8 cellular contexts compared by ENCODE assay signal in the genomic region with DNA sequence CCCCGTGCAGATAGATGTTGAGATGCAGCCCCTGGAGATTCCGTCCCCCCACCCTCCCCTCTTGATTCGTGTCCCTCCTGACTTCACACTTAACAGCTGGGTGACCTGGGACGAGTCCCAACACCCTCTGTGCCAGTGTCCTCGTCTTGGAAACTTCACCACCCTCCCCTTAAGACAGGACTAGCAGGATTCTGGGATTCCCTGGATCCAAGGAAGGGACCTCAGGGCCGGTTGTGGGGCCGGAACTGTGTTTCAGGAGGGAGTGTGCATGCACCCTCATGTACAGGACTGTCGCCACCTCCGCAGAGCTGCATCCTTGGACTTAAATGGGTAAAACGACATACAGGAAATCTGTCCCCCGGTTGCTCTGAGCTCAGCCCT. TPM values are rescaled to one million over a fixed set of nuclear protein-coding genes. Genes with fewer than 3 reads are reported as not detected.
DNase-seq lines count a peak whose midpoint lies in the region; ATAC-seq and TF ChIP-seq lines count a peak whose summit lies in the region.

No MANE protein-coding gene starts in this region.

- peak overlapping the region; percentile 80 for H3K4me3 ChIP-seq in CD8-positive, alpha-beta T cell (ENCODE audit: low read depth, low read length)
- peak overlapping the region; percentile 91 to 97 for H3K4me3 ChIP-seq in ascending aorta

- H3K27me3 ChIP-seq in CD8-positive, alpha-beta T cell (ENCODE audit: insufficient read depth, low read length), result no peaks in the 10 kb centered on the region
- H3K27me3 ChIP-seq in ascending aorta, result no peaks in the 10 kb centered on the region
- H3K27me3 ChIP-seq in layer of hippocampus (ENCODE audit: control insufficient read depth, insufficient read depth, low read length), result no peaks in the 10 kb centered on the region

- no peaks in the 10 kb centered on the region for H3K36me3 ChIP-seq in CD8-positive, alpha-beta T cell (ENCODE audit: insufficient read depth, low read length)
- peaks cover 0 to 4% of the 10 kb centered on the region in 2 donors for H3K36me3 ChIP-seq in ascending aorta

- H3K27ac Mint-ChIP-seq in CD8-positive, alpha-beta T cell, result peak overlapping the region; percentile 86

- no peaks in the 10 kb centered on the region for H3K9me3 Mint-ChIP-seq in CD8-positive, alpha-beta T cell

- peaks cover 66% of the 10 kb centered on the region for H3K4me1 Mint-ChIP-seq in CD8-positive, alpha-beta T cell (ENCODE audit: low read depth)

- no peak for ATAC-seq in CD8-positive, alpha-beta T cell
- no peak for ATAC-seq in HG03571 (IDR thresholded peaks at IDR 0.05; ENCODE audit: unreplicated experiment)

- CTCF ChIA-PET in CD8-positive, alpha-beta T cell (lab: Charles Lee), result interaction anchor here (0.9 to 1.9 kb wide), 9 partner anchors 8 to 206 kb away, joined by 3 to 8 read pairs (median 3); no protein-coding TSS in a partner anchor

- H3K4me3 Mint-ChIP-seq in CD8-positive, alpha-beta T cell, result peak overlapping the region; percentile 93

- no peaks in the 10 kb centered on the region for H3K27me3 Mint-ChIP-seq in CD8-positive, alpha-beta T cell (ENCODE audit: low read depth)

- intact Hi-C loops in CD8-positive, alpha-beta T cell (cut with DNase I, micrococcal nuclease), result loop anchor here in 1 of 2 experiments (1.0 to 10.0 kb wide), 3 partner anchors 14 to 1952 kb away; partner anchors contain the start of gene CCDC194
- intact Hi-C loops in ascending aorta (cut with DNase I), result loop anchor here (5.0 kb wide), 2 partner anchors 151 to 396 kb away; partner anchors contain the start of genes OCEL1 and SLC27A1

- POLR2A ChIA-PET in CD8-positive, alpha-beta T cell (lab: Charles Lee), result interaction anchor here (0.6 to 4.4 kb wide), 11 partner anchors 8 to 416 kb away, joined by 3 to 41 read pairs (median 4); partner anchors contain the start of genes OCEL1, TMEM38A and USE1

- peaks cover 38% of the 10 kb centered on the region for H3K36me3 Mint-ChIP-seq in CD8-positive, alpha-beta T cell

- no peaks in the 10 kb centered on the region for H3K9me3 ChIP-seq in CD8-positive, alpha-beta T cell (ENCODE audit: low read length)
- H3K9me3 ChIP-seq in ascending aorta, result no peaks in the 10 kb centered on the region

- peaks cover 54% of the 10 kb centered on the region for H3K4me1 ChIP-seq in CD8-positive, alpha-beta T cell (ENCODE audit: insufficient read depth, low read length)
- peaks cover 7 to 41% of the 10 kb centered on the region in 2 donors for H3K4me1 ChIP-seq in ascending aorta

- peak in 5 of 7 experiments; percentile 26 to 62 (median 36) for DNase-seq in CD8-positive, alpha-beta T cell
- DNase-seq in Kasumi-1 (lab: John Stamatoyannopoulos, UW) (peak; percentile 8 to 17), ascending aorta (ENCODE audit: low spot score in 2 of 2) (no peak), substantia nigra (lab: John Stamatoyannopoulos, UW) (peak in 9 of 49 donors; percentile 17 to 64 (median 31)), NCI-H226 (no peak), NCI-H526 treated with DMSO at 0.1 percent for 48 hours (lab: John Stamatoyannopoulos, UW) (no peak)

- H3K27ac ChIP-seq in CD8-positive, alpha-beta T cell (ENCODE audit: low read depth, low read length), result peak overlapping the region; percentile 79
- H3K27ac ChIP-seq in ascending aorta (peak overlapping the region; percentile 94 to 98), layer of hippocampus (ENCODE audit: low read depth, low read length) (peak overlapping the region; percentile 55), substantia nigra (ENCODE audit: low read depth, low read length, poor library complexity, severe bottlenecking) (peak overlapping the region; percentile 98)

- no peak for TF ChIP-seq CTCF in CD8-positive, alpha-beta T cell (IDR thresholded peaks at IDR 0.05)
- TF ChIP-seq CTCF in ascending aorta (IDR thresholded peaks at IDR 0.05), result no peak

RNA-seq across cellular contexts. Expression of gene MYO9B, which starts 1.0 kb away (rescaled TPM):
- 100 to 1,000 TPM; 221 to 238 TPM for total RNA-seq in CD8-positive, alpha-beta T cell
- total RNA-seq in ascending aorta, result 182 TPM

RNA-seq across cellular contexts. Expression of gene HAUS8, which starts 1.3 kb away (rescaled TPM):
- total RNA-seq in CD8-positive, alpha-beta T cell, result 10 to 100 TPM; 29.3 to 33.9 TPM
- total RNA-seq in ascending aorta, result 4.3 TPM

RNA-seq across cellular contexts. Expression of gene CPAMD8, which starts 49.9 kb away (rescaled TPM):
- total RNA-seq in CD8-positive, alpha-beta T cell, result under 1 TPM; 0.25 to 0.43 TPM
- total RNA-seq in ascending aorta, result 82.5 TPM

Comparison
In these comparisons a context has a peak if more than half of its experiments do, and no peak if none do; other contexts are left out.
1. DNase-seq: peak in CD8-positive, alpha-beta T cell (5 of 7) and Kasumi-1 (2 of 2); none in ascending aorta (0 of 2), NCI-H226 (single experiment) and NCI-H526 treated with DMSO at 0.1 percent for 48 hours (single experiment).
2. RNA of gene CPAMD8, which starts 49.9 kb away (total RNA-seq): 82.5 TPM in ascending aorta (single experiment); 0.25 to 0.43 TPM in CD8-positive, alpha-beta T cell; every median in the first group is over 10 times any median in the second.
3. Peak in every context shown above with its lines, with median percentiles within 50 percentile points of each other: H3K27ac ChIP-seq.